Comparison of ENCODE assay signal across 10 cellular contexts in the genomic region with DNA sequence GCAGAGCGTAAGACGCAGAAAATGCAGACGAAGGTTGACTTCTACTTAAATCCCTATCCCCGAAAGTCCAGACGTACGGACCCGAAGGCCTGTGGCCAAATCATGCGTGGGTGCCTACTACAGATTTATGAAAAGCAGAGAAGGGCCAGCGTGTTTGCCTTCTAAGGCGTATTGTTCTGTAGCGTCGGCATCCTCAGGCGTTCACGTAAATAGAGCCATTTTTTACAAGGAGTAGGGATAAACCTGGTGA. TPM values are rescaled to one million over a fixed set of nuclear protein-coding genes. Genes with fewer than 3 reads are reported as not detected.
DNase-seq lines count a peak whose midpoint lies in the region; ATAC-seq and TF ChIP-seq lines count a peak whose summit lies in the region.
"Had no signal": no experiment of that assay in that cellular context is flagged by ENCODE, and none has a peak within 500 bp of the region (broad histone marks: within the 10 kb centered on the region; RNA-seq: fewer than 3 reads in every experiment).

No MANE protein-coding gene starts in this region.

- TF ChIP-seq CTCF in breast epithelium (IDR thresholded peaks at IDR 0.05) = no peak
- no peak for TF ChIP-seq CTCF in mammary epithelial cell (conservative IDR thresholded peaks at IDR 0.05 in 1 of 2, IDR thresholded peaks at IDR 0.05 in 1 of 2; ENCODE audit: extremely low read depth in 1 of 2, insufficient read depth in 1 of 2, low read depth in 1 of 2, low read length in 2 of 2)
- no peak for TF ChIP-seq CTCF in dorsolateral prefrontal cortex (IDR thresholded peaks at IDR 0.05 in 54 of 56, conservative IDR thresholded peaks at IDR 0.05 in 2 of 56; ENCODE audit: low read depth in 1 of 56, partially characterized antibody in 56 of 56)
- TF ChIP-seq CTCF in type B pancreatic cell (conservative IDR thresholded peaks at IDR 0.05) = no peak

- H3K27ac Mint-ChIP-seq in type B pancreatic cell = peak overlapping the region; percentile 57

- WGBS in mammary epithelial cell (ENCODE audit: low coverage, missing lambda C conversion rate) = 95% methylated on average over 7 of the region's 14 CpGs

- no TSS peak for BruUV-seq in mammary epithelial cell (replicated peaks; lab: Mats Ljungman, UMichigan)

- in situ Hi-C loops in mammary epithelial cell (cut with MboI; ENCODE audit: low sequenced_read_pairs in 2 of 2) = no loop called here

- no peak overlapping the region for H2AFZ ChIP-seq in mammary epithelial cell (ENCODE audit: low read depth, low read length)

- no peaks in the 10 kb centered on the region for H3K36me3 Mint-ChIP-seq in type B pancreatic cell

- no peaks in the 10 kb centered on the region for H3K9me3 ChIP-seq in breast epithelium
- no peaks in the 10 kb centered on the region for H3K9me3 ChIP-seq in mammary epithelial cell (replicated peaks; ENCODE audit: insufficient read depth, low read length)
- H3K9me3 ChIP-seq in mucosa of stomach (ENCODE audit: control insufficient read depth, low read length) = no peaks in the 10 kb centered on the region

- H3K27me3 ChIP-seq in breast epithelium (peaks cover 0 to 8% of the 10 kb centered on the region in 2 donors), mammary epithelial cell (ENCODE audit: insufficient read depth, low read length) (peaks cover 16% of the 10 kb centered on the region), dorsolateral prefrontal cortex (peaks cover 0 to 28% (median 6%) of the 10 kb centered on the region in 45 donors), mucosa of stomach (ENCODE audit: control insufficient read depth, insufficient read depth, low read length) (peaks cover 4% of the 10 kb centered on the region)

- peaks cover 13% of the 10 kb centered on the region for H3K4me1 Mint-ChIP-seq in type B pancreatic cell (ENCODE audit: unreplicated experiment)

- H3K9ac ChIP-seq in mammary epithelial cell (ENCODE audit: insufficient read depth, low read length) (no peak overlapping the region), mucosa of stomach (ENCODE audit: low read length) (peak overlapping the region; percentile 77)

- CTCF ChIA-PET in mammary epithelial cell (lab: Charles Lee; ENCODE audit: low non-redundant PET) = no interaction called here

- peak overlapping the region; percentile 77 for H3K4me3 Mint-ChIP-seq in type B pancreatic cell

- intact Hi-C loops in breast epithelium (cut with DNase I; ENCODE audit: low total_unique reads) = no loop called here
- intact Hi-C loops in mammary epithelial cell (cut with micrococcal nuclease) = no loop called here
- intact Hi-C loops in dorsolateral prefrontal cortex (cut with DNase I) = no loop called here

- DNase-seq in breast epithelium (ENCODE audit: low spot score in 2 of 2) (no peak), mammary epithelial cell (no peak), dorsolateral prefrontal cortex (no peak), type B pancreatic cell (ENCODE audit: extremely low spot score, unreplicated experiment) (no peak)
- DNase-seq in activated CD4-positive, CD25-positive, alpha-beta regulatory T cell treated with anti-CD3 and anti-CD28 coated beads, Interleukin-2, amount 50 U/mL, for 72 hours = no peak
- DNase-seq: T1000 had no signal

- H3K4me3 ChIP-seq in breast epithelium (peak overlapping the region; percentile 59 to 75 (median 65)), mammary epithelial cell (replicated peaks in 1 of 3; ENCODE audit: insufficient read depth in 1 of 3, low read depth in 2 of 3, low read length in 3 of 3) (no peak overlapping the region), dorsolateral prefrontal cortex (peak overlapping the region; percentile 26 to 83 (median 66)), mucosa of stomach (ENCODE audit: low read length) (peak overlapping the region; percentile 68)

- no peaks in the 10 kb centered on the region for H4K20me1 ChIP-seq in mammary epithelial cell (ENCODE audit: insufficient read depth, low read length)

- H3K27ac ChIP-seq in breast epithelium = peak overlapping the region; percentile 60 to 71
- H3K27ac ChIP-seq in mammary epithelial cell (ENCODE audit: insufficient read depth, low read depth, low read length) = no peak overlapping the region
- H3K27ac ChIP-seq in dorsolateral prefrontal cortex = peak overlapping the region in 1 of 59 donors; percentile 25
- H3K27ac ChIP-seq: epithelial cell of prostate had no signal

- H3K4me1 ChIP-seq in breast epithelium (no peaks in the 10 kb centered on the region), mammary epithelial cell (ENCODE audit: insufficient read depth, low read length) (peaks cover 7% of the 10 kb centered on the region), mucosa of stomach (ENCODE audit: control insufficient read depth, insufficient read depth, low read length) (peaks cover 13% of the 10 kb centered on the region)

- no peak overlapping the region for H3K4me2 ChIP-seq in mammary epithelial cell (ENCODE audit: insufficient read depth, low read depth, low read length)

- H3K79me2 ChIP-seq in mammary epithelial cell (ENCODE audit: insufficient read depth, low read length) = no peaks in the 10 kb centered on the region

- no peak for TF ChIP-seq POLR2A in breast epithelium (IDR thresholded peaks at IDR 0.05)

- H3K36me3 ChIP-seq in breast epithelium = no peaks in the 10 kb centered on the region
- no peaks in the 10 kb centered on the region for H3K36me3 ChIP-seq in mammary epithelial cell (ENCODE audit: insufficient read depth, low read length)
- H3K36me3 ChIP-seq in mucosa of stomach (ENCODE audit: control insufficient read depth, insufficient read depth, low read length) = no peaks in the 10 kb centered on the region

- ATAC-seq in GM19452 (IDR thresholded peaks at IDR 0.05; ENCODE audit: unreplicated experiment) (no peak), GM21825 (IDR thresholded peaks at IDR 0.05; ENCODE audit: unreplicated experiment) (no peak)

- dilution Hi-C loops in mammary epithelial cell (cut with HindIII; ENCODE audit: low sequenced_read_pairs) = no loop called here

- peaks cover 57% of the 10 kb centered on the region for H3K27me3 Mint-ChIP-seq in type B pancreatic cell

- H3K9me3 Mint-ChIP-seq in type B pancreatic cell = no peaks in the 10 kb centered on the region

RNA-seq across cellular contexts. Expression of a gene that starts 0.2 kb away (rescaled TPM):
- 1 to 10 TPM; 2.6 to 3.6 (median 2.6) TPM for total RNA-seq in breast epithelium
- under 1 TPM in 1 of 2 donors, not detected in 1; under 0.01 TPM for total RNA-seq in mammary epithelial cell
- not detected for polyA plus RNA-seq in mammary epithelial cell
- not detected for polyA minus RNA-seq in mammary epithelial cell
- total RNA-seq in dorsolateral prefrontal cortex = 1 to 10 TPM in 38 of 120 experiments, under 1 TPM in 79, not detected in 3; 0.11 to 3.3 (median 0.74) TPM
- 2.9 and 4.8 TPM in 2 replicates for total RNA-seq in type B pancreatic cell (ENCODE audit: low replicate concordance)

RNA-seq across cellular contexts. Expression of a gene that starts 40.8 kb away (rescaled TPM):
- total RNA-seq in breast epithelium = 10 to 100 TPM; 25.3 to 39.5 (median 31.5) TPM
- 10 to 100 TPM; 15.6 to 25.3 TPM for total RNA-seq in mammary epithelial cell
- polyA plus RNA-seq in mammary epithelial cell = 6.2 TPM
- 7.1 TPM for polyA minus RNA-seq in mammary epithelial cell
- total RNA-seq in dorsolateral prefrontal cortex = 100 to 1,000 TPM in 14 of 120 experiments, 10 to 100 TPM in 106; 41.3 to 218 (median 75.1) TPM
- total RNA-seq in type B pancreatic cell (ENCODE audit: low replicate concordance) = 20.9 and 27.7 TPM in 2 replicates

Comparison
In these comparisons a context has a peak if more than half of its experiments do, and no peak if none do; other contexts are left out.
1. H3K4me3 ChIP-seq: peak in breast epithelium (3 of 3), dorsolateral prefrontal cortex (59 of 59) and mucosa of stomach (single experiment); none in mammary epithelial cell (0 of 3).